8 cellular contexts compared by ENCODE assay signal in genomic region chr9:121498150-121498486, GRCh38. TPM values are rescaled to one million over a fixed set of nuclear protein-coding genes. Genes with fewer than 3 reads are reported as not detected.
DNase-seq lines count a peak whose midpoint lies in the region; ATAC-seq and TF ChIP-seq lines count a peak whose summit lies in the region.

No MANE protein-coding gene starts in this region.

- peak; percentile 30 for TF ChIP-seq CTCF in GM20000 (IDR thresholded peaks at IDR 0.05; ENCODE audit: extremely low read depth, missing control alignments)
- peak; percentile 46 to 57 (median 49) for TF ChIP-seq CTCF in vagina (IDR thresholded peaks at IDR 0.05)

- H3K4me1 Mint-ChIP-seq in natural killer cell treated with Interleukin-12 subunit alpha and Interleukin-12 subunit beta and Interleukin-15 and Interleukin-18, amount 100 ng/mL, for 72 hours (ENCODE audit: low read depth in 2 of 2), result peaks cover 14 to 15% of the 10 kb centered on the region in 2 donors

- H3K9me3 Mint-ChIP-seq in natural killer cell treated with Interleukin-12 subunit alpha and Interleukin-12 subunit beta and Interleukin-15 and Interleukin-18, amount 100 ng/mL, for 72 hours, result no peaks in the 10 kb centered on the region

- no peaks in the 10 kb centered on the region for H3K9me3 ChIP-seq in vagina

- peak overlapping the region; percentile 90 for H3K27ac ChIP-seq in vagina

- peak overlapping the region; percentile 69 for H3K4me3 Mint-ChIP-seq in natural killer cell treated with Interleukin-12 subunit alpha and Interleukin-12 subunit beta and Interleukin-15 and Interleukin-18, amount 100 ng/mL, for 72 hours

- no peak overlapping the region for H3K27ac Mint-ChIP-seq in natural killer cell treated with Interleukin-12 subunit alpha and Interleukin-12 subunit beta and Interleukin-15 and Interleukin-18, amount 100 ng/mL, for 72 hours

- ATAC-seq in natural killer cell treated with Interleukin-12 subunit alpha and Interleukin-12 subunit beta and Interleukin-15 and Interleukin-18, amount 100 ng/mL, for 72 hours, result peak; percentile 49 to 59

- H3K4me3 ChIP-seq in vagina, result peak overlapping the region; percentile 59 to 61

- peak; percentile 81 for DNase-seq in DMS 273 treated with DMSO at 0.1 percent for 48 hours (lab: John Stamatoyannopoulos, UW)
- DNase-seq in GM20000 (ENCODE audit: low spot score), result peak; percentile 92
- peak; percentile 49 for DNase-seq in HS-5 (ENCODE audit: low read depth)
- DNase-seq in NCI-H69 (lab: John Stamatoyannopoulos, UW), result peak; percentile 93
- DNase-seq in activated T-cell treated with anti-CD3 and anti-CD28 coated beads for 4 hours, result peak; percentile 17
- peak; percentile 64 for DNase-seq in fibroblast of peridontal ligament (ENCODE audit: extremely low read depth)
- DNase-seq in natural killer cell treated with Interleukin-12 subunit alpha and Interleukin-12 subunit beta and Interleukin-15 and Interleukin-18, amount 100 ng/mL, for 72 hours (ENCODE audit: low spot score), result no peak
- DNase-seq in vagina (ENCODE audit: extremely low spot score in 2 of 2), result no peak

- H3K27me3 ChIP-seq in vagina, result no peaks in the 10 kb centered on the region

- no peaks in the 10 kb centered on the region for H3K36me3 ChIP-seq in vagina

- intact Hi-C loops in vagina (cut with DNase I), result loop anchor here (2.0 kb wide), 1 partner anchor 35 kb away; no protein-coding TSS in a partner anchor

- no peak for TF ChIP-seq POLR2A in vagina (IDR thresholded peaks at IDR 0.05)

- H3K4me1 ChIP-seq in vagina, result peaks cover 34% of the 10 kb centered on the region

- peaks cover 44 to 45% of the 10 kb centered on the region in 2 donors for H3K27me3 Mint-ChIP-seq in natural killer cell treated with Interleukin-12 subunit alpha and Interleukin-12 subunit beta and Interleukin-15 and Interleukin-18, amount 100 ng/mL, for 72 hours

- H3K36me3 Mint-ChIP-seq in natural killer cell treated with Interleukin-12 subunit alpha and Interleukin-12 subunit beta and Interleukin-15 and Interleukin-18, amount 100 ng/mL, for 72 hours, result no peaks in the 10 kb centered on the region

RNA-seq across cellular contexts. Expression of gene GGTA1, which starts 1.5 kb away (rescaled TPM):
- total RNA-seq in natural killer cell treated with Interleukin-12 subunit alpha and Interleukin-12 subunit beta and Interleukin-15 and Interleukin-18, amount 100 ng/mL, for 72 hours, result not detected
- total RNA-seq in vagina, result 18.4 TPM

Comparison
In these comparisons a context has a peak if more than half of its experiments do, and no peak if none do; other contexts are left out.
1. DNase-seq: peak in DMS 273 treated with DMSO at 0.1 percent for 48 hours (single experiment), GM20000 (single experiment), HS-5 (single experiment), NCI-H69 (single experiment), activated T-cell treated with anti-CD3 and anti-CD28 coated beads for 4 hours (single experiment) and fibroblast of peridontal ligament (single experiment); none in natural killer cell treated with Interleukin-12 subunit alpha and Interleukin-12 subunit beta and Interleukin-15 and Interleukin-18, amount 100 ng/mL, for 72 hours (single experiment) and vagina (0 of 2).
2. RNA of gene GGTA1, which starts 1.5 kb away (total RNA-seq): 18.4 TPM in vagina (single experiment); not detected in natural killer cell treated with Interleukin-12 subunit alpha and Interleukin-12 subunit beta and Interleukin-15 and Interleukin-18, amount 100 ng/mL, for 72 hours; every median in the first group is over 10 times any median in the second.